Comparison of ENCODE assay signal across 19 cellular contexts in genomic region chr6:12014873-12015149, GRCh38. TPM values are rescaled to one million over a fixed set of nuclear protein-coding genes. Genes with fewer than 3 reads are reported as not detected.
DNase-seq lines count a peak whose midpoint lies in the region; ATAC-seq, FAIRE-seq and TF ChIP-seq lines count a peak whose summit lies in the region.
"Had no signal": no experiment of that assay in that cellular context is flagged by ENCODE, and none has a peak within 500 bp of the region (broad histone marks: within the 10 kb centered on the region; RNA-seq: fewer than 3 reads in every experiment).

No MANE protein-coding gene starts in this region.

- H3K27ac Mint-ChIP-seq in CD4-positive, CD25-positive, alpha-beta regulatory T cell: peak overlapping the region in 2 of 3 donors; percentile 26 to 43
- H3K27ac Mint-ChIP-seq in naive thymus-derived CD4-positive, alpha-beta T cell: peak overlapping the region in 8 of 9 donors; percentile 14 to 99 (median 70)

- H3K27me3 Mint-ChIP-seq in CD4-positive, CD25-positive, alpha-beta regulatory T cell: peaks cover 15% of the 10 kb centered on the region
- peaks cover 0 to 5% (median 0%) of the 10 kb centered on the region in 5 donors for H3K27me3 Mint-ChIP-seq in naive thymus-derived CD4-positive, alpha-beta T cell
- H3K27me3 Mint-ChIP-seq: activated CD4-positive, alpha-beta T cell treated with anti-CD3 and anti-CD28 coated beads, Interleukin-2, amount 10 ng/mL, durations not matched to agents 7 days and 5 days; effector memory CD8-positive, alpha-beta T cell had no signal

- H3K56ac ChIP-seq in IMR-90 (ENCODE audit: extremely low read depth, insufficient read depth, low read length): no peak overlapping the region

- H2AK9ac ChIP-seq in IMR-90 (replicated peaks; ENCODE audit: low read depth, low read length, poor library complexity): no peak overlapping the region

- TF ChIP-seq EP300 in GM12878 (IDR thresholded peaks at IDR 0.05; ENCODE audit: borderline replicate concordance in 1 of 2, control insufficient read depth in 1 of 2, low read depth in 2 of 2, low read length in 2 of 2): no peak

- H2BK5ac ChIP-seq in IMR-90 (ENCODE audit: low read depth, low read length, poor library complexity, severe bottlenecking): peak overlapping the region; percentile 49

- ATAC-seq in CD4-positive, CD25-positive, alpha-beta regulatory T cell (ENCODE audit: low read depth in 2 of 2): no peak
- ATAC-seq in IMR-90 (ENCODE audit: low read depth) (no peak), GM12878 (no peak), GM21526 (IDR thresholded peaks at IDR 0.05; ENCODE audit: low FRiP score, unreplicated experiment) (no peak)
- ATAC-seq in naive thymus-derived CD4-positive, alpha-beta T cell: no peak
- ATAC-seq: effector memory CD8-positive, alpha-beta T cell; left cardiac atrium had no signal

- H3K27me3 ChIP-seq in CD4-positive, CD25-positive, alpha-beta regulatory T cell (ENCODE audit: control insufficient read depth, insufficient read depth, low read length): no peaks in the 10 kb centered on the region
- H3K27me3 ChIP-seq in IMR-90 (ENCODE audit: control insufficient read depth, insufficient read depth, low read length): no peaks in the 10 kb centered on the region
- no peaks in the 10 kb centered on the region for H3K27me3 ChIP-seq in GM12878 (replicated peaks in 1 of 2; ENCODE audit: control insufficient read depth in 2 of 2, insufficient read depth in 2 of 2, low read length in 1 of 2)
- H3K27me3 ChIP-seq in naive thymus-derived CD4-positive, alpha-beta T cell (ENCODE audit: control insufficient read depth in 2 of 2, insufficient read depth in 2 of 2, low read length in 2 of 2): no peaks in the 10 kb centered on the region

- CTCF ChIA-PET in IMR-90 (lab: Yijun Ruan, JAX) (interaction anchor here (0.9 kb wide), 1 partner anchor 219 kb away, joined by 3 read pairs; no protein-coding TSS in a partner anchor), GM12878 (lab: Yijun Ruan, JAX) (interaction anchor here (1.0 to 2.9 kb wide), 6 partner anchors 33 to 359 kb away, joined by 3 to 10 read pairs (median 5); partner anchors contain the start of gene EDN1)
- CTCF ChIA-PET in naive thymus-derived CD4-positive, alpha-beta T cell (lab: Charles Lee): interaction anchor here (0.7 to 1.5 kb wide), 5 partner anchors 9 to 314 kb away, joined by 3 to 4 read pairs (median 3); no protein-coding TSS in a partner anchor

- H3K9me3 ChIP-seq in CD4-positive, CD25-positive, alpha-beta regulatory T cell (ENCODE audit: control insufficient read depth in 2 of 2, low read length in 2 of 2): no peaks in the 10 kb centered on the region
- peaks cover 2% of the 10 kb centered on the region; the same call in 1 of the 2 replicates for H3K9me3 ChIP-seq in IMR-90 (ENCODE audit: control insufficient read depth, insufficient read depth, low read length)
- peaks cover 20% of the 10 kb centered on the region for H3K9me3 ChIP-seq in GM12878 (replicated peaks; ENCODE audit: control insufficient read depth, insufficient read depth, low read length)
- H3K9me3 ChIP-seq in naive thymus-derived CD4-positive, alpha-beta T cell (ENCODE audit: control insufficient read depth in 2 of 3, low read length in 3 of 3): no peaks in the 10 kb centered on the region

- H3K23ac ChIP-seq in IMR-90 (ENCODE audit: low read depth, low read length): no peak overlapping the region

- SMC1A ChIA-PET in GM12878 (lab: Charles Lee; ENCODE audit: uncharacterized antibody, unreplicated experiment): interaction anchor here (0.8 to 3.2 kb wide), 22 partner anchors 9 to 432 kb away, joined by 3 to 28 read pairs (median 10); no protein-coding TSS in a partner anchor

- H3K9me1 ChIP-seq in IMR-90 (ENCODE audit: insufficient read depth, low read length): no peaks in the 10 kb centered on the region

- H3K79me2 ChIP-seq in GM12878 (ENCODE audit: control insufficient read depth, insufficient read depth, low read length): peaks cover 77% of the 10 kb centered on the region
- H3K79me2 ChIP-seq: parathyroid adenoma had no signal

- intact Hi-C loops in IMR-90 (cut with micrococcal nuclease): loop anchor here (5.0 kb wide), 4 partner anchors 98 to 398 kb away; no protein-coding TSS in a partner anchor
- intact Hi-C loops in GM12878 (cut with micrococcal nuclease; ENCODE audit: unreplicated experiment): loop anchor here (5.0 to 10.0 kb wide), 4 partner anchors 220 to 303 kb away; partner anchors contain the start of gene EDN1
- intact Hi-C loops in naive thymus-derived CD4-positive, alpha-beta T cell (cut with micrococcal nuclease): loop anchor here in 1 of 2 donors (1.0 to 10.0 kb wide), 3 partner anchors 11 to 1800 kb away; partner anchors contain the start of genes C6orf52, MCUR1 and PAK1IP1

- peak overlapping the region; percentile 88 for H2AK5ac ChIP-seq in IMR-90 (ENCODE audit: low read depth, low read length)

- H3K79me1 ChIP-seq in IMR-90 (ENCODE audit: low read depth in 1 of 2, low read length in 2 of 2): peaks cover 20 to 39% of the 10 kb centered on the region in 2 experiments

- H3K36me3 ChIP-seq in CD4-positive, CD25-positive, alpha-beta regulatory T cell (ENCODE audit: control insufficient read depth, insufficient read depth, low read length): peaks cover 24% of the 10 kb centered on the region
- H3K36me3 ChIP-seq in IMR-90 (ENCODE audit: control insufficient read depth, insufficient read depth, low read length) (peaks cover 14% of the 10 kb centered on the region), GM12878 (ENCODE audit: control insufficient read depth in 2 of 2, insufficient read depth in 2 of 2, low read length in 1 of 2) (peaks cover 10 to 19% of the 10 kb centered on the region in 2 experiments)
- H3K36me3 ChIP-seq in naive thymus-derived CD4-positive, alpha-beta T cell (ENCODE audit: control insufficient read depth in 2 of 3, insufficient read depth in 3 of 3, low read length in 3 of 3): peaks cover 0 to 24% (median 0%) of the 10 kb centered on the region in 3 experiments

- H3K9ac ChIP-seq in IMR-90 (ENCODE audit: low read depth, low read length) (no peak overlapping the region), GM12878 (ENCODE audit: control insufficient read depth, insufficient read depth, low read length) (no peak overlapping the region)
- H3K9ac ChIP-seq: parathyroid adenoma had no signal

- FAIRE-seq in GM12878 (lab: Jason Lieb, UNC) (no peak), GM12891 (lab: Jason Lieb, UNC) (no peak)
- FAIRE-seq: G401.6 had no signal

- peak overlapping the region; percentile 9; the same call in 1 of the 2 replicates for H2BK20ac ChIP-seq in IMR-90 (ENCODE audit: low read depth, low read length)

- no peak for DNase-seq in CD4-positive, CD25-positive, alpha-beta regulatory T cell
- DNase-seq in IMR-90: no peak
- no peak for DNase-seq in GM12878 (ENCODE audit: low read depth, low spot score)
- no peak for DNase-seq in naive thymus-derived CD4-positive, alpha-beta T cell
- no peak for DNase-seq in DMS53 (lab: John Stamatoyannopoulos, UW)
- no peak for DNase-seq in NOMO-1 treated with dmso at 0.1 percent for 144 hours (lab: John Stamatoyannopoulos, UW; ENCODE audit: unreplicated experiment)
- no peak for DNase-seq in GM12891 (ENCODE audit: insufficient read length, low spot score)
- DNase-seq: activated CD4-positive, alpha-beta T cell treated with anti-CD3 and anti-CD28 coated beads, Interleukin-2, amount 10 ng/mL, durations not matched to agents 7 days and 5 days; Calu3; central memory CD4-positive, alpha-beta T cell; effector memory CD8-positive, alpha-beta T cell; left cardiac atrium; NCI-H2029; NCI-H524; SIG-M5; stimulated activated CD4-positive, alpha-beta T cell treated with anti-CD3 and anti-CD28 coated beads, Interleukin-4, amount 100 ng/mL, for 24 hours had no signal

- peak overlapping the region; percentile 16; the same call in 1 of the 2 replicates for H3K14ac ChIP-seq in IMR-90 (replicated peaks; ENCODE audit: low read depth, low read length)

- H4K8ac ChIP-seq in IMR-90 (ENCODE audit: low read depth in 2 of 2, low read length in 2 of 2): peak overlapping the region in 1 of 2 experiments; percentile 24; a peak in 2 of 4 replicates

- TF ChIP-seq POLR2A in IMR-90 (IDR thresholded peaks at IDR 0.05; ENCODE audit: low read depth, low read length): no peak
- TF ChIP-seq POLR2A in GM12878 (IDR thresholded peaks at IDR 0.05; ENCODE audit: low read depth, low read length): no peak
- TF ChIP-seq POLR2A in GM12891 (IDR thresholded peaks at IDR 0.05; ENCODE audit: low read depth, low read length): no peak

- H3K4ac ChIP-seq in IMR-90 (ENCODE audit: low read depth, low read length): peak overlapping the region; percentile 39

- H2BK15ac ChIP-seq in IMR-90 (ENCODE audit: low read depth, low read length): no peak overlapping the region; the same call in 2 of the 3 replicates

- no CpG with 5 or more reads among the region's 3 CpGs for WGBS in IMR-90 (ENCODE audit: extremely low coverage in 2 of 2, insufficient read length in 1 of 2), 2 experiments
- WGBS in GM12878 (ENCODE audit: insufficient coverage, insufficient replicate concordance, low lambda C conversion rate, missing lambda C conversion rate): 100% methylated on average over 3 of the region's 3 CpGs

- H3K18ac ChIP-seq in IMR-90 (ENCODE audit: low read depth, low read length): no peak overlapping the region

- H2BK120ac ChIP-seq in IMR-90 (ENCODE audit: low read depth, low read length): peak overlapping the region; percentile 38

- dilution Hi-C loops in IMR-90 (cut with HindIII; ENCODE audit: low sequenced_read_pairs, unreplicated experiment): no loop called here

- RAD21 ChIA-PET in GM12878 (lab: Charles Lee; ENCODE audit: unreplicated experiment): interaction anchor here (1.0 to 6.9 kb wide), 13 partner anchors 9 to 359 kb away, joined by 3 to 77 read pairs (median 8); partner anchors contain the start of gene EDN1

- TF ChIP-seq CTCF in IMR-90 (conservative IDR thresholded peaks at IDR 0.05; ENCODE audit: low read depth, low read length) (no peak), GM12878 (IDR thresholded peaks at IDR 0.05 in 2 of 3, conservative IDR thresholded peaks at IDR 0.05 in 1 of 3; ENCODE audit: control insufficient read depth in 2 of 3, extremely low read depth in 1 of 3, insufficient read depth in 1 of 3, low read depth in 3 of 3, low read length in 3 of 3) (no peak)

- peak overlapping the region; percentile 15 for H3K27ac ChIP-seq in CD4-positive, CD25-positive, alpha-beta regulatory T cell (ENCODE audit: insufficient read depth, low read length, poor library complexity, severe bottlenecking)
- no peak overlapping the region for H3K27ac ChIP-seq in IMR-90 (ENCODE audit: insufficient read depth, low read length)
- H3K27ac ChIP-seq in GM12878 (ENCODE audit: control insufficient read depth, insufficient read depth): peak overlapping the region; percentile 97; the same call in 1 of the 2 replicates
- peak overlapping the region; percentile 10 for H3K27ac ChIP-seq in naive thymus-derived CD4-positive, alpha-beta T cell (ENCODE audit: low read depth, low read length)
- H3K27ac ChIP-seq: parathyroid adenoma had no signal

- no peak overlapping the region for H3K4me3 ChIP-seq in CD4-positive, CD25-positive, alpha-beta regulatory T cell (ENCODE audit: low read depth, low read length)
- H3K4me3 ChIP-seq in IMR-90 (ENCODE audit: insufficient read depth, low read depth, low read length) (no peak overlapping the region), GM12878 (peak overlapping the region; percentile 94; the same call in 1 of the 2 replicates)
- H3K4me3 ChIP-seq in naive thymus-derived CD4-positive, alpha-beta T cell (ENCODE audit: low read length): no peak overlapping the region

- H4K20me1 ChIP-seq in IMR-90 (ENCODE audit: insufficient read depth, low read length): peaks cover 5% of the 10 kb centered on the region; the same call in 1 of the 2 replicates
- H4K20me1 ChIP-seq in GM12878 (ENCODE audit: control insufficient read depth, insufficient read depth): no peaks in the 10 kb centered on the region

- H3K4me1 ChIP-seq in CD4-positive, CD25-positive, alpha-beta regulatory T cell (ENCODE audit: control insufficient read depth, insufficient read depth, low read length, poor library complexity, severe bottlenecking): peaks cover 27% of the 10 kb centered on the region
- H3K4me1 ChIP-seq in IMR-90 (ENCODE audit: control insufficient read depth, insufficient read depth, low read length): no peaks in the 10 kb centered on the region; the same call in 1 of the 2 replicates
- 0 out of 2 replicates have a peak, but pooled peaks cover 2% of the 10 kb centered on the region for H3K4me1 ChIP-seq in GM12878 (ENCODE audit: control insufficient read depth, insufficient read depth, low read length)
- H3K4me1 ChIP-seq in naive thymus-derived CD4-positive, alpha-beta T cell (ENCODE audit: control insufficient read depth in 2 of 2, insufficient read depth in 2 of 2, low read length in 2 of 2): peaks cover 9 to 13% of the 10 kb centered on the region in 2 donors

- H3K4me3 Mint-ChIP-seq in CD4-positive, CD25-positive, alpha-beta regulatory T cell: peak overlapping the region in 2 of 4 donors; percentile 4 to 93
- H3K4me3 Mint-ChIP-seq in naive thymus-derived CD4-positive, alpha-beta T cell: peak overlapping the region in 5 of 10 donors; percentile 2 to 96 (median 30)
- H3K4me3 Mint-ChIP-seq: activated CD4-positive, alpha-beta T cell treated with anti-CD3 and anti-CD28 coated beads, Interleukin-2, amount 10 ng/mL, durations not matched to agents 7 days and 5 days; effector memory CD8-positive, alpha-beta T cell had no signal

- peaks cover 39 to 67% (median 42%) of the 10 kb centered on the region in 4 donors for H3K4me1 Mint-ChIP-seq in CD4-positive, CD25-positive, alpha-beta regulatory T cell
- peaks cover 14 to 79% (median 65%) of the 10 kb centered on the region in 7 donors for H3K4me1 Mint-ChIP-seq in naive thymus-derived CD4-positive, alpha-beta T cell

- 0 out of 2 replicates have a peak overlapping the region, but pooled peaks have one; percentile 7 for H4K91ac ChIP-seq in IMR-90 (ENCODE audit: insufficient read depth, low read depth, low read length)

- in situ Hi-C loops in IMR-90 (cut with MboI; ENCODE audit: low sequenced_read_pairs): loop anchor here (10.0 kb wide), 1 partner anchor 430 kb away; no protein-coding TSS in a partner anchor
- in situ Hi-C loops in GM12878 (cut with MboI): loop anchor here (10.0 to 25.0 kb wide), 2 partner anchors 303 to 590 kb away; no protein-coding TSS in a partner anchor

- BruUV-seq in IMR-90 (replicated peaks; lab: Mats Ljungman, UMichigan) (no TSS peak), GM12878 (replicated peaks; lab: Mats Ljungman, UMichigan) (no TSS peak)

- no peak overlapping the region for H2AFZ ChIP-seq in IMR-90 (replicated peaks; ENCODE audit: low read length, poor library complexity)
- H2AFZ ChIP-seq in GM12878 (ENCODE audit: control insufficient read depth, low read depth, low read length): no peak overlapping the region
- H2AFZ ChIP-seq: parathyroid adenoma had no signal

- TF ChIP-seq RAD21 in IMR-90 (IDR thresholded peaks at IDR 0.05; ENCODE audit: low read length) (no peak), GM12878 (IDR thresholded peaks at IDR 0.05; ENCODE audit: insufficient read depth, low read depth, low read length) (no peak)

- peaks cover 0 to 9% (median 0%) of the 10 kb centered on the region in 7 donors for H3K9me3 Mint-ChIP-seq in CD4-positive, CD25-positive, alpha-beta regulatory T cell
- H3K9me3 Mint-ChIP-seq in naive thymus-derived CD4-positive, alpha-beta T cell: peaks cover 0 to 10% (median 0%) of the 10 kb centered on the region in 11 donors
- H3K9me3 Mint-ChIP-seq: effector memory CD8-positive, alpha-beta T cell had no signal

- H3K36me3 Mint-ChIP-seq in CD4-positive, CD25-positive, alpha-beta regulatory T cell: peaks cover 31% of the 10 kb centered on the region
- H3K36me3 Mint-ChIP-seq in naive thymus-derived CD4-positive, alpha-beta T cell: peaks cover 4 to 46% (median 40%) of the 10 kb centered on the region in 5 donors

- POLR2A ChIA-PET in IMR-90 (lab: Charles Lee; ENCODE audit: unreplicated experiment) (no interaction called here), GM12878 (lab: Charles Lee) (interaction anchor here (0.9 to 2.6 kb wide), 3 partner anchors 21 to 301 kb away, joined by 3 to 11 read pairs (median 4); no protein-coding TSS in a partner anchor)
- POLR2A ChIA-PET in naive thymus-derived CD4-positive, alpha-beta T cell (lab: Charles Lee): interaction anchor here (1.1 to 8.7 kb wide), 2 partner anchors 23 to 304 kb away, joined by 5 to 83 read pairs; no protein-coding TSS in a partner anchor

- H3K4me2 ChIP-seq in IMR-90 (ENCODE audit: low read depth, low read length) (no peak overlapping the region), GM12878 (ENCODE audit: control insufficient read depth, insufficient read depth) (peak overlapping the region; percentile 88)

- no peak overlapping the region for H4K5ac ChIP-seq in IMR-90 (ENCODE audit: low read depth, low read length)

RNA-seq across cellular contexts. Expression of gene HIVEP1, which starts 2.7 kb away (rescaled TPM):
- total RNA-seq in CD4-positive, CD25-positive, alpha-beta regulatory T cell: 96.4 TPM
- polyA plus RNA-seq in CD4-positive, CD25-positive, alpha-beta regulatory T cell: 1 to 10 TPM; 3.9 to 7.7 (median 7.1) TPM
- total RNA-seq in IMR-90 (2012; rRNA removed) (16.7 and 17.2 TPM in 2 replicates), GM12878 (2014; rRNA removed) (32.2 and 33.7 TPM in 2 replicates), GM12878 (2014; rRNA removed; fragmentation: Illumina TruSeq; extraction: Trizol) (37.0 and 39.1 TPM in 2 replicates), GM12878 (2021) (37.5 and 37.7 TPM in 2 replicates)
- polyA plus RNA-seq in IMR-90 (2012; rRNA removed) (13.0 and 14.4 TPM in 2 replicates), GM12878 (2011; rRNA removed) (13.6 and 19.7 TPM in 2 replicates), GM12878 (2014; fragmentation: Illumina TruSeq; extraction: Trizol) (31.1 and 40.9 TPM in 2 replicates), GM12878 (2014; fragmentation: Nextera tagmentation; extraction: Ambion mirVana) (1 to 10 TPM; 4.3 to 6.7 TPM), GM12878 (2014; rRNA removed) (22.5 and 23.5 TPM in 2 replicates), GM12878 (2016; fragmentation: Nextera tagmentation; extraction: Ambion mirVana) (10 to 100 TPM; 11.9 to 13.2 TPM)
- polyA plus RNA-seq in IMR-90 (2012; cell fraction: cytosol; rRNA removed): 7.3 and 8.8 TPM in 2 replicates
- 32.2 and 33.4 TPM in 2 replicates for polyA plus RNA-seq in IMR-90 (2012; cell fraction: nucleus; rRNA removed; ENCODE audit: low replicate concordance)
- 251 and 262 TPM in 2 replicates for total RNA-seq in GM12878 (2013; cell fraction: nucleolus; rRNA removed)
- 14.0 TPM for polyA plus RNA-seq in GM12878 (2011; ENCODE audit: low read depth)
- polyA plus RNA-seq in GM12878 (2011; cell fraction: cytosol; rRNA removed): 23.6 and 25.1 TPM in 2 replicates
- 36.9 and 47.3 TPM in 2 replicates for polyA plus RNA-seq in GM12878 (2011; cell fraction: nucleus; rRNA removed)
- polyA plus RNA-seq in GM12878 (2012): 14.9 and 17.9 TPM in 2 replicates
- polyA minus RNA-seq in GM12878 (2011; rRNA and poly(A)+ RNA removed): 71.2 and 77.4 TPM in 2 replicates
- 17.7 and 17.9 TPM in 2 replicates for polyA minus RNA-seq in GM12878 (2011; cell fraction: cytosol; rRNA and poly(A)+ RNA removed)
- polyA minus RNA-seq in GM12878 (2011; cell fraction: nucleus; rRNA and poly(A)+ RNA removed): 62.4 and 93.5 TPM in 2 replicates
- total RNA-seq in naive thymus-derived CD4-positive, alpha-beta T cell: 10 to 100 TPM; 29.2 to 86.1 (median 38.2) TPM
- polyA plus RNA-seq in naive thymus-derived CD4-positive, alpha-beta T cell: 10 to 100 TPM; 13.2 to 16.6 TPM
- polyA plus RNA-seq in GM12891 (2012; ENCODE audit: low read depth, missing spikeins): 13.9 TPM
